ENCODE assay signal across 18 cellular contexts in genomic region chr9:124877383-124877782, GRCh38. TPM values are rescaled to one million over a fixed set of nuclear protein-coding genes. Genes with fewer than 3 reads are reported as not detected.
DNase-seq lines count a peak whose midpoint lies in the region; ATAC-seq, FAIRE-seq and TF ChIP-seq lines count a peak whose summit lies in the region.
"Had no signal": no experiment of that assay in that cellular context is flagged by ENCODE, and none has a peak within 500 bp of the region (broad histone marks: within the 10 kb centered on the region; RNA-seq: fewer than 3 reads in every experiment).

No MANE protein-coding gene starts in this region.

- no peaks in the 10 kb centered on the region for H3K9me3 ChIP-seq in CD4-positive, alpha-beta memory T cell (ENCODE audit: control insufficient read depth in 1 of 2, low read length in 2 of 2)
- H3K9me3 ChIP-seq: BE2C had no signal

- no peak overlapping the region for H3K4me3 ChIP-seq in CD4-positive, alpha-beta memory T cell (ENCODE audit: low read length in 2 of 2)
- no peak overlapping the region for H3K4me3 ChIP-seq in foreskin fibroblast (ENCODE audit: low read depth in 1 of 2, low read length in 2 of 2)
- H3K4me3 ChIP-seq: GM12878 had no signal

- CTCF ChIA-PET in CD4-positive, alpha-beta memory T cell (lab: Charles Lee; ENCODE audit: partially characterized antibody), result interaction anchor here (2.2 to 2.4 kb wide), 2 partner anchors 16 to 24 kb away, joined by 8 to 14 read pairs; partner anchors contain the start of gene WDR38

- H3K27ac Mint-ChIP-seq in activated CD4-positive, alpha-beta T cell treated with anti-CD3 and anti-CD28 coated beads, Interleukin-2, amount 10 ng/mL, durations not matched to agents 24 days and 14 days, result peak overlapping the region; percentile 21
- peak overlapping the region in 4 of 7 donors; percentile 50 to 89 (median 68) for H3K27ac Mint-ChIP-seq in CD4-positive, alpha-beta memory T cell
- peak overlapping the region; percentile 31 for H3K27ac Mint-ChIP-seq in activated T-helper 17 cell treated with anti-CD3 and anti-CD28 coated beads, Interleukin-2, amount 50 U/mL, for 72 hours
- peak overlapping the region; percentile 68 to 77 for H3K27ac Mint-ChIP-seq in natural killer cell treated with Interleukin-12 subunit alpha and Interleukin-12 subunit beta and Interleukin-15 and Interleukin-18, amount 100 ng/mL, for 72 hours
- H3K27ac Mint-ChIP-seq: CD4-positive, alpha-beta T cell had no signal

- peaks cover 66% of the 10 kb centered on the region for H3K36me3 Mint-ChIP-seq in activated CD4-positive, alpha-beta T cell treated with anti-CD3 and anti-CD28 coated beads, Interleukin-2, amount 10 ng/mL, durations not matched to agents 24 days and 14 days (ENCODE audit: low read depth)
- H3K36me3 Mint-ChIP-seq in CD4-positive, alpha-beta memory T cell, result peaks cover 39 to 68% of the 10 kb centered on the region in 2 donors
- peaks cover 87% of the 10 kb centered on the region for H3K36me3 Mint-ChIP-seq in activated T-helper 17 cell treated with anti-CD3 and anti-CD28 coated beads, Interleukin-2, amount 50 U/mL, for 72 hours (ENCODE audit: low read depth)
- peaks cover 30% of the 10 kb centered on the region for H3K36me3 Mint-ChIP-seq in natural killer cell treated with Interleukin-12 subunit alpha and Interleukin-12 subunit beta and Interleukin-15 and Interleukin-18, amount 100 ng/mL, for 72 hours

- peaks cover 15% of the 10 kb centered on the region for H3K4me1 Mint-ChIP-seq in activated CD4-positive, alpha-beta T cell treated with anti-CD3 and anti-CD28 coated beads, Interleukin-2, amount 10 ng/mL, durations not matched to agents 24 days and 14 days
- peaks cover 12 to 33% (median 24%) of the 10 kb centered on the region in 4 donors for H3K4me1 Mint-ChIP-seq in CD4-positive, alpha-beta memory T cell
- peaks cover 12% of the 10 kb centered on the region for H3K4me1 Mint-ChIP-seq in activated T-helper 17 cell treated with anti-CD3 and anti-CD28 coated beads, Interleukin-2, amount 50 U/mL, for 72 hours
- peaks cover 41 to 52% of the 10 kb centered on the region in 2 donors for H3K4me1 Mint-ChIP-seq in natural killer cell treated with Interleukin-12 subunit alpha and Interleukin-12 subunit beta and Interleukin-15 and Interleukin-18, amount 100 ng/mL, for 72 hours (ENCODE audit: low read depth in 2 of 2)

- H3K4me3 Mint-ChIP-seq in activated CD4-positive, alpha-beta T cell treated with anti-CD3 and anti-CD28 coated beads, Interleukin-2, amount 10 ng/mL, durations not matched to agents 24 days and 14 days, result no peak overlapping the region
- H3K4me3 Mint-ChIP-seq in CD4-positive, alpha-beta memory T cell, result no peak overlapping the region
- no peak overlapping the region for H3K4me3 Mint-ChIP-seq in activated T-helper 17 cell treated with anti-CD3 and anti-CD28 coated beads, Interleukin-2, amount 50 U/mL, for 72 hours
- no peak overlapping the region for H3K4me3 Mint-ChIP-seq in natural killer cell treated with Interleukin-12 subunit alpha and Interleukin-12 subunit beta and Interleukin-15 and Interleukin-18, amount 100 ng/mL, for 72 hours
- H3K4me3 Mint-ChIP-seq: CD4-positive, alpha-beta T cell had no signal

- H3K27me3 ChIP-seq in CD4-positive, alpha-beta memory T cell (ENCODE audit: insufficient read depth, low read length), result no peaks in the 10 kb centered on the region
- H3K27me3 ChIP-seq: BE2C had no signal

- POLR2A ChIA-PET in CD4-positive, alpha-beta memory T cell (lab: Charles Lee; ENCODE audit: partially characterized antibody), result interaction anchor here (1.3 to 3.8 kb wide), 2 partner anchors 16 to 89 kb away, joined by 3 to 16 read pairs; partner anchors contain the start of genes ARPC5L and RPL35

- no peak for ATAC-seq in activated T-helper 17 cell treated with anti-CD3 and anti-CD28 coated beads, Interleukin-2, amount 50 U/mL, for 72 hours (replicated peaks)
- ATAC-seq in natural killer cell treated with Interleukin-12 subunit alpha and Interleukin-12 subunit beta and Interleukin-15 and Interleukin-18, amount 100 ng/mL, for 72 hours, result no peak
- ATAC-seq: GM12878 had no signal

- H3K9me3 Mint-ChIP-seq in activated CD4-positive, alpha-beta T cell treated with anti-CD3 and anti-CD28 coated beads, Interleukin-2, amount 10 ng/mL, durations not matched to agents 24 days and 14 days, result no peaks in the 10 kb centered on the region
- no peaks in the 10 kb centered on the region for H3K9me3 Mint-ChIP-seq in CD4-positive, alpha-beta memory T cell
- H3K9me3 Mint-ChIP-seq in activated T-helper 17 cell treated with anti-CD3 and anti-CD28 coated beads, Interleukin-2, amount 50 U/mL, for 72 hours, result no peaks in the 10 kb centered on the region
- no peaks in the 10 kb centered on the region for H3K9me3 Mint-ChIP-seq in natural killer cell treated with Interleukin-12 subunit alpha and Interleukin-12 subunit beta and Interleukin-15 and Interleukin-18, amount 100 ng/mL, for 72 hours
- H3K9me3 Mint-ChIP-seq: CD4-positive, alpha-beta T cell had no signal

- no peak for TF ChIP-seq CTCF in foreskin fibroblast (IDR thresholded peaks at IDR 0.05; ENCODE audit: low read depth, low read length)
- TF ChIP-seq CTCF in D721Med (IDR thresholded peaks at IDR 0.05; ENCODE audit: insufficient read depth, missing control alignments), result no peak

- peaks cover 85% of the 10 kb centered on the region for H3K36me3 ChIP-seq in CD4-positive, alpha-beta memory T cell (ENCODE audit: insufficient read depth, low read length)

- DNase-seq in activated CD4-positive, alpha-beta T cell treated with anti-CD3 and anti-CD28 coated beads, Interleukin-2, amount 10 ng/mL, durations not matched to agents 24 days and 14 days, result no peak
- DNase-seq in activated CD4-positive, alpha-beta T cell treated with anti-CD3 and anti-CD28 coated beads, Interleukin-2, amount 50 U/mL, for 48 hours, result no peak
- DNase-seq in CD4-positive, alpha-beta memory T cell, result no peak
- no peak for DNase-seq in natural killer cell treated with Interleukin-12 subunit alpha and Interleukin-12 subunit beta and Interleukin-15 and Interleukin-18, amount 100 ng/mL, for 72 hours (ENCODE audit: low spot score)
- DNase-seq in foreskin fibroblast, result no peak
- no peak for DNase-seq in midbrain (lab: John Stamatoyannopoulos, UW)
- DNase-seq in D721Med (ENCODE audit: insufficient read length, low spot score), result no peak
- DNase-seq: BE2C; CD4-positive, alpha-beta T cell; EL; HCEC 1CT; NCI-H1105 treated with DMSO at 0.1 percent for 48 hours; NCI-H1694 treated with DMSO at 0.1 percent for 48 hours; NCI-H524; NCI-H82 had no signal

- H3K27me3 Mint-ChIP-seq in activated CD4-positive, alpha-beta T cell treated with anti-CD3 and anti-CD28 coated beads, Interleukin-2, amount 10 ng/mL, durations not matched to agents 24 days and 14 days, result no peaks in the 10 kb centered on the region
- no peaks in the 10 kb centered on the region for H3K27me3 Mint-ChIP-seq in CD4-positive, alpha-beta memory T cell
- H3K27me3 Mint-ChIP-seq in activated T-helper 17 cell treated with anti-CD3 and anti-CD28 coated beads, Interleukin-2, amount 50 U/mL, for 72 hours, result no peaks in the 10 kb centered on the region
- no peaks in the 10 kb centered on the region for H3K27me3 Mint-ChIP-seq in natural killer cell treated with Interleukin-12 subunit alpha and Interleukin-12 subunit beta and Interleukin-15 and Interleukin-18, amount 100 ng/mL, for 72 hours
- H3K27me3 Mint-ChIP-seq: CD4-positive, alpha-beta T cell had no signal

- FAIRE-seq in D721Med (lab: Jason Lieb, UNC), result no peak
- FAIRE-seq: GM12878 had no signal

- H3K27ac ChIP-seq in CD4-positive, alpha-beta memory T cell (ENCODE audit: low read depth, low read length), result no peak overlapping the region

- peaks cover 28% of the 10 kb centered on the region for H3K4me1 ChIP-seq in CD4-positive, alpha-beta memory T cell (ENCODE audit: insufficient read depth, low read length)
- H3K4me1 ChIP-seq: BE2C had no signal

- intact Hi-C loops in activated CD4-positive, alpha-beta T cell treated with anti-CD3 and anti-CD28 coated beads, Interleukin-2, amount 10 ng/mL, durations not matched to agents 24 days and 14 days (cut with micrococcal nuclease), result no loop called here
- intact Hi-C loops in CD4-positive, alpha-beta memory T cell (cut with micrococcal nuclease), result no loop called here

RNA-seq across cellular contexts. Expression of gene ARPC5L, which starts 15.5 kb away (rescaled TPM):
- total RNA-seq in activated CD4-positive, alpha-beta T cell treated with anti-CD3 and anti-CD28 coated beads, Interleukin-2, amount 10 ng/mL, durations not matched to agents 24 days and 14 days, result 99.8 and 103 TPM in 2 replicates
- 10 to 100 TPM; 26.8 to 31.4 TPM for total RNA-seq in CD4-positive, alpha-beta memory T cell
- 10 to 100 TPM; 60.8 to 66.0 TPM for polyA plus RNA-seq in CD4-positive, alpha-beta memory T cell
- total RNA-seq in activated T-helper 17 cell treated with anti-CD3 and anti-CD28 coated beads, Interleukin-2, amount 50 U/mL, for 72 hours, result 10 to 100 TPM; 59.7 to 89.7 TPM
- total RNA-seq in natural killer cell treated with Interleukin-12 subunit alpha and Interleukin-12 subunit beta and Interleukin-15 and Interleukin-18, amount 100 ng/mL, for 72 hours, result 100 to 1,000 TPM; 215 to 218 TPM

RNA-seq across cellular contexts. Expression of gene RPL35, which starts 15.6 kb away (rescaled TPM):
- 1,878 and 1,905 TPM in 2 replicates for total RNA-seq in activated CD4-positive, alpha-beta T cell treated with anti-CD3 and anti-CD28 coated beads, Interleukin-2, amount 10 ng/mL, durations not matched to agents 24 days and 14 days
- total RNA-seq in CD4-positive, alpha-beta memory T cell, result 1,000 to 10,000 TPM; 1,702 to 1,766 TPM
- 1,000 to 10,000 TPM; 1,440 to 2,014 TPM for polyA plus RNA-seq in CD4-positive, alpha-beta memory T cell
- 1,000 to 10,000 TPM; 1,919 to 1,995 TPM for total RNA-seq in activated T-helper 17 cell treated with anti-CD3 and anti-CD28 coated beads, Interleukin-2, amount 50 U/mL, for 72 hours
- 1,000 to 10,000 TPM in 1 of 2 donors, 100 to 1,000 TPM in 1; 983 to 1,578 TPM for total RNA-seq in natural killer cell treated with Interleukin-12 subunit alpha and Interleukin-12 subunit beta and Interleukin-15 and Interleukin-18, amount 100 ng/mL, for 72 hours

RNA-seq across cellular contexts. Expression of gene WDR38, which starts 24.1 kb away (rescaled TPM):
- total RNA-seq in activated CD4-positive, alpha-beta T cell treated with anti-CD3 and anti-CD28 coated beads, Interleukin-2, amount 10 ng/mL, durations not matched to agents 24 days and 14 days, result not detected in 2 replicates
- not detected for total RNA-seq in CD4-positive, alpha-beta memory T cell
- polyA plus RNA-seq in CD4-positive, alpha-beta memory T cell, result not detected
- not detected for total RNA-seq in activated T-helper 17 cell treated with anti-CD3 and anti-CD28 coated beads, Interleukin-2, amount 50 U/mL, for 72 hours
- total RNA-seq in natural killer cell treated with Interleukin-12 subunit alpha and Interleukin-12 subunit beta and Interleukin-15 and Interleukin-18, amount 100 ng/mL, for 72 hours, result not detected
- total RNA-seq: A172; CD4-positive, alpha-beta T cell; GM12878 had no signal
- polyA plus RNA-seq: GM12878 had no signal

Comparison
In these comparisons a context has a peak if more than half of its experiments do, and no peak if none do; other contexts are left out.
1. H3K27ac Mint-ChIP-seq: peak in every context shown above with its lines; median percentile 72 in natural killer cell treated with Interleukin-12 subunit alpha and Interleukin-12 subunit beta and Interleukin-15 and Interleukin-18, amount 100 ng/mL, for 72 hours; 68 in CD4-positive, alpha-beta memory T cell; 31 in activated T-helper 17 cell treated with anti-CD3 and anti-CD28 coated beads, Interleukin-2, amount 50 U/mL, for 72 hours; 21 in activated CD4-positive, alpha-beta T cell treated with anti-CD3 and anti-CD28 coated beads, Interleukin-2, amount 10 ng/mL, durations not matched to agents 24 days and 14 days.